8 cellular contexts compared by ENCODE assay signal in genomic region chr17:64357191-64357981, GRCh38. TPM values are rescaled to one million over a fixed set of nuclear protein-coding genes. Genes with fewer than 3 reads are reported as not detected.
DNase-seq lines count a peak whose midpoint lies in the region; ATAC-seq and TF ChIP-seq lines count a peak whose summit lies in the region.

No MANE protein-coding gene starts in this region.

- ATAC-seq in T-cell (replicated peaks in 1 of 4) (no peak), GM18519 (IDR thresholded peaks at IDR 0.05; ENCODE audit: low FRiP score, unreplicated experiment) (no peak), GM18517 (IDR thresholded peaks at IDR 0.05; ENCODE audit: unreplicated experiment) (no peak)

- H3K4me3 ChIP-seq in HFF-Myc (replicated peaks; ENCODE audit: low read depth, low read length) (no peak overlapping the region), foreskin fibroblast (ENCODE audit: low read depth in 1 of 2, low read length in 2 of 2) (no peak overlapping the region)

- peak; percentile 99 for DNase-seq in HFF-Myc (ENCODE audit: extremely low read depth, low read depth)
- DNase-seq in SK-MEL-5 (ENCODE audit: low read depth, low spot score), result peak; percentile 55
- peak; percentile 99 for DNase-seq in foreskin fibroblast
- DNase-seq in smooth muscle cell of the brain vasculature (ENCODE audit: low read depth, low spot score), result peak; percentile 64
- DNase-seq in T-cell, result no peak
- DNase-seq in HuH-7 (ENCODE audit: low spot score), result no peak

- CTCF ChIA-PET in T-cell (lab: Charles Lee), result no interaction called here

- H3K4me3 Mint-ChIP-seq in T-cell, result no peak overlapping the region

- peaks cover 11 to 18% (median 13%) of the 10 kb centered on the region in 3 donors for H3K4me1 Mint-ChIP-seq in T-cell

- H3K36me3 Mint-ChIP-seq in T-cell, result peaks cover 5% of the 10 kb centered on the region

- no peaks in the 10 kb centered on the region for H3K9me3 Mint-ChIP-seq in T-cell

- POLR2A ChIA-PET in T-cell (lab: Charles Lee), result interaction anchor here in 1 of 2 donors (0.6 to 1.1 kb wide), 2 partner anchors 37 to 41 kb away, joined by 3 read pairs; no protein-coding TSS in a partner anchor

- in situ Hi-C loops in SK-MEL-5 (cut with HindIII; ENCODE audit: low pct_unique_long_range_greater_than_20kb, low sequenced_read_pairs), result no loop called here

- TF ChIP-seq CTCF in HFF-Myc (IDR thresholded peaks at IDR 0.05; ENCODE audit: low read depth, low read length, missing control alignments) (peak; percentile 12), foreskin fibroblast (IDR thresholded peaks at IDR 0.05; ENCODE audit: low read depth, low read length) (no peak)

- peak overlapping the region in 1 of 2 donors; percentile 77 for H3K27ac Mint-ChIP-seq in T-cell

- H3K27me3 Mint-ChIP-seq in T-cell, result peaks cover 0 to 2% of the 10 kb centered on the region in 2 donors

RNA-seq across cellular contexts. Expression of gene PECAM1, which starts 33.3 kb away (rescaled TPM):
- total RNA-seq in SK-MEL-5 (2014; rRNA removed; shearing (Covaris generic)), result 0.03 TPM in 1 of 2 replicates, not detected in the other
- polyA plus RNA-seq in SK-MEL-5 (2015; cell fraction: cytosol; rRNA removed), result not detected in 2 replicates
- not detected in 2 replicates for polyA plus RNA-seq in SK-MEL-5 (2015; cell fraction: nucleus; rRNA removed)
- 10 to 100 TPM; 20.9 to 69.3 (median 57.1) TPM for total RNA-seq in T-cell

Comparison
In these comparisons a context has a peak if more than half of its experiments do, and no peak if none do; other contexts are left out.
1. DNase-seq: peak in HFF-Myc (single experiment), SK-MEL-5 (single experiment), foreskin fibroblast (2 of 2) and smooth muscle cell of the brain vasculature (single experiment); none in T-cell (0 of 34) and HuH-7 (single experiment).
2. RNA of gene PECAM1, which starts 33.3 kb away (total RNA-seq): 20.9 to 69.3 TPM in T-cell; 0.03 TPM in SK-MEL-5; every median in the first group is over 10 times any median in the second.